ENCODE assay signal across 8 cellular contexts in the genomic region with DNA sequence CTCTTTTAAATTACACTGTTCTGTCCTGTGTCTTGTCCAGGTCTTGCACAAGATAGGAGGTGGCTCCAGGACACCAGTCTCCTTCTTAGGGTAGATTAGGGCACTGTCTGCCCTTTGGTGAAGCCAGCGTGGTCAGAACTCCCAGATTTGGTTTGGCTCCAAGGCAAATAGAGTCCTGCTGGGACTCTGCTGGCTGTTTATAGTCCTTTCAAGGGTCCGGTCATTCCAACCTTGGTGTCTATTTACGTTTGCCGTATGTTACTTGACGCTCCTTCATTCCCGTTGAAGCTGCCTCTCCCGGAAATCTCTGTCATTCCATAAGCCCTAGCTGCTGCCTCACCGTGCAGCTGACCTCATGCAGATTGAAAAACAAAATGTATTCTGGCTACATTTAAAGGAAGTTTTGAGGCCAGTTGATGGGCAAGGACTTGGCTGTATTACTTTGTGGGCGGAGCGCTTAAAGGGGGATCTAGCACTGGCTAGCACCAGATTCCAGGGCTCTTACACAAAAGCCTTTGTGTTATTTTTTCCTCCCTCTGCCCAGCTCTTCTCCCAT.
DNase-seq lines count a peak whose midpoint lies in the region; ATAC-seq and TF ChIP-seq lines count a peak whose summit lies in the region.

No MANE protein-coding gene starts in this region.

- no peak for TF ChIP-seq CTCF in body of pancreas (IDR thresholded peaks at IDR 0.05)

- no peaks in the 10 kb centered on the region for H3K27me3 Mint-ChIP-seq in immature natural killer cell (ENCODE audit: low read depth in 3 of 3)

- DNase-seq in GOT3 (lab: John Stamatoyannopoulos, UW) (peak; percentile 16), body of pancreas (peak; percentile 31 to 54 (median 48)), inferior parietal cortex (ENCODE audit: extremely low spot score) (peak; percentile 94), ecto neural progenitor cell (ENCODE audit: low spot score) (no peak), immature natural killer cell (no peak), SIG-M5 treated with dmso at 0.1 percent for 504 hours (lab: John Stamatoyannopoulos, UW; ENCODE audit: unreplicated experiment) (no peak)

- H3K27ac ChIP-seq in body of pancreas: peak overlapping the region in 3 of 4 donors; percentile 34 to 65 (median 55)

- peak overlapping the region; percentile 79 for H3K9ac ChIP-seq in skeletal muscle satellite cell (ENCODE audit: low read depth, low read length)

- peak overlapping the region; percentile 73 for H3K4me2 ChIP-seq in skeletal muscle satellite cell (ENCODE audit: low read length)

- H3K36me3 Mint-ChIP-seq in immature natural killer cell: no peaks in the 10 kb centered on the region

- no peak overlapping the region for H3K4me3 Mint-ChIP-seq in immature natural killer cell

- no peaks in the 10 kb centered on the region for H3K9me3 ChIP-seq in body of pancreas
- no peaks in the 10 kb centered on the region for H3K9me3 ChIP-seq in skeletal muscle satellite cell (replicated peaks; ENCODE audit: low read length)

- no peaks in the 10 kb centered on the region for H3K27me3 ChIP-seq in body of pancreas
- no peaks in the 10 kb centered on the region for H3K27me3 ChIP-seq in skeletal muscle satellite cell (ENCODE audit: control insufficient read depth, insufficient read depth, low read length)

- no peaks in the 10 kb centered on the region for H3K36me3 ChIP-seq in body of pancreas (replicated peaks in 1 of 2; ENCODE audit: insufficient read depth in 1 of 2, low read depth in 2 of 2)
- no peaks in the 10 kb centered on the region for H3K36me3 ChIP-seq in skeletal muscle satellite cell (ENCODE audit: insufficient read depth, low read length)

- no peaks in the 10 kb centered on the region for H3K9me3 Mint-ChIP-seq in immature natural killer cell

- H3K27ac Mint-ChIP-seq in immature natural killer cell: no peak overlapping the region

- no peaks in the 10 kb centered on the region for H3K4me1 Mint-ChIP-seq in immature natural killer cell

- no peaks in the 10 kb centered on the region for H3K4me1 ChIP-seq in body of pancreas
- peaks cover 51% of the 10 kb centered on the region for H3K4me1 ChIP-seq in skeletal muscle satellite cell (ENCODE audit: control insufficient read depth, insufficient read depth, low read length)

- intact Hi-C loops in body of pancreas (cut with DNase I): no loop called here

- TF ChIP-seq POLR2A in body of pancreas (IDR thresholded peaks at IDR 0.05): peak in 2 of 3 donors; percentile 31 to 37

- 41 to 42% methylated on average over 10 of the region's 10 CpGs for WGBS in body of pancreas, 2 donors

- H3K4me3 ChIP-seq in body of pancreas (no peak overlapping the region), skeletal muscle satellite cell (ENCODE audit: low read length) (peak overlapping the region; percentile 48)

- ATAC-seq in body of pancreas (peak; percentile 87), GM18909 (IDR thresholded peaks at IDR 0.05; ENCODE audit: poor library complexity, unreplicated experiment) (no peak)

Comparison
In these comparisons a context has a peak if more than half of its experiments do, and no peak if none do; other contexts are left out.
1. DNase-seq: peak in GOT3 (single experiment), body of pancreas (4 of 4) and inferior parietal cortex (single experiment); none in ecto neural progenitor cell (single experiment), immature natural killer cell (0 of 3) and SIG-M5 treated with dmso at 0.1 percent for 504 hours (single experiment).